ENCODE assay signal across 1 cellular context in genomic region chr19:48484247-48484893, GRCh38.
TF ChIP-seq lines count a peak whose summit lies in the region.

No MANE protein-coding gene starts in this region.

TF ChIP-seq in HepG2, 621 proteins besides CTCF, POLR2A, EP300 and RAD21:
- TF ChIP-seq ETV6 (CRISPR knock-in tag; conservative IDR thresholded peaks at IDR 0.05) (no peak), ZNF430 (CRISPR knock-in tag; IDR thresholded peaks at IDR 0.05) (no peak), POLR2G (IDR thresholded peaks at IDR 0.05; ENCODE audit: low read depth, low read length) (peak; percentile 52; the same call in 1 of the 2 replicates), ZNF713 (CRISPR knock-in tag; IDR thresholded peaks at IDR 0.05) (no peak)
- TF ChIP-seq, protein P1, sequence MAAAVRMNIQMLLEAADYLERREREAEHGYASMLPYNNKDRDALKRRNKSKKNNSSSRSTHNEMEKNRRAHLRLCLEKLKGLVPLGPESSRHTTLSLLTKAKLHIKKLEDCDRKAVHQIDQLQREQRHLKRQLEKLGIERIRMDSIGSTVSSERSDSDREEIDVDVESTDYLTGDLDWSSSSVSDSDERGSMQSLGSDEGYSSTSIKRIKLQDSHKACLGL (CRISPR knock-in tag; IDR thresholded peaks at IDR 0.05): no peak
- TF ChIP-seq, protein P2, sequence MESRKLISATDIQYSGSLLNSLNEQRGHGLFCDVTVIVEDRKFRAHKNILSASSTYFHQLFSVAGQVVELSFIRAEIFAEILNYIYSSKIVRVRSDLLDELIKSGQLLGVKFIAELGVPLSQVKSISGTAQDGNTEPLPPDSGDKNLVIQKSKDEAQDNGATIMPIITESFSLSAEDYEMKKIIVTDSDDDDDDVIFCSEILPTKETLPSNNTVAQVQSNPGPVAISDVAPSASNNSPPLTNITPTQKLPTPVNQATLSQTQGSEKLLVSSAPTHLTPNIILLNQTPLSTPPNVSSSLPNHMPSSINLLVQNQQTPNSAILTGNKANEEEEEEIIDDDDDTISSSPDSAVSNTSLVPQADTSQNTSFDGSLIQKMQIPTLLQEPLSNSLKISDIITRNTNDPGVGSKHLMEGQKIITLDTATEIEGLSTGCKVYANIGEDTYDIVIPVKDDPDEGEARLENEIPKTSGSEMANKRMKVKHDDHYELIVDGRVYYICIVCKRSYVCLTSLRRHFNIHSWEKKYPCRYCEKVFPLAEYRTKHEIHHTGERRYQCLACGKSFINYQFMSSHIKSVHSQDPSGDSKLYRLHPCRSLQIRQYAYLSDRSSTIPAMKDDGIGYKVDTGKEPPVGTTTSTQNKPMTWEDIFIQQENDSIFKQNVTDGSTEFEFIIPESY (CRISPR knock-in tag; IDR thresholded peaks at IDR 0.05): no peak
TF ChIP-seq in HepG2: peak in this region for 1.
